ENCODE assay signal across 8 cellular contexts in genomic region chr6:16759181-16759645, GRCh38. TPM values are rescaled to one million over a fixed set of nuclear protein-coding genes. Genes with fewer than 3 reads are reported as not detected.
DNase-seq lines count a peak whose midpoint lies in the region; ATAC-seq, FAIRE-seq and TF ChIP-seq lines count a peak whose summit lies in the region.

No MANE protein-coding gene starts in this region.

- H3K27me3 ChIP-seq in CD4-positive, alpha-beta T cell (ENCODE audit: control insufficient read depth, insufficient read depth, low read length) = no peaks in the 10 kb centered on the region
- no peaks in the 10 kb centered on the region for H3K27me3 ChIP-seq in KMS-11 (ENCODE audit: insufficient read depth, low read depth)
- H3K27me3 ChIP-seq in body of pancreas = no peaks in the 10 kb centered on the region
- H3K27me3 ChIP-seq in HepG2 (ENCODE audit: control insufficient read depth in 1 of 2, insufficient read depth in 2 of 2, low read length in 2 of 2) = no peaks in the 10 kb centered on the region; a peak in 1 of 5 replicates
- H3K27me3 ChIP-seq in testis = no peaks in the 10 kb centered on the region

- H3K4me3 ChIP-seq in KMS-11 (IDR thresholded peaks at IDR 0.05; ENCODE audit: insufficient read depth, low read depth, low read length) (no peak overlapping the region), body of pancreas (peak overlapping the region; percentile 60 to 73), HepG2 (replicated peaks in 1 of 3; ENCODE audit: insufficient read depth in 1 of 3, low read depth in 2 of 3, low read length in 3 of 3) (peak overlapping the region; percentile 89 to 98 (median 92)), testis (peak overlapping the region; percentile 87 to 90)

- TSS peak; percentile 42 for BruUV-seq in HepG2 (replicated peaks; lab: Mats Ljungman, UMichigan)

- no peaks in the 10 kb centered on the region for H3K9me3 Mint-ChIP-seq in CD4-positive, alpha-beta T cell

- no peak for DNase-seq in CD4-positive, alpha-beta T cell
- DNase-seq in body of pancreas = peak in 2 of 4 donors; percentile 26 to 27
- DNase-seq in HepG2 (ENCODE audit: low spot score) = no peak
- DNase-seq in testis = peak; percentile 36
- no peak for DNase-seq in MV-4-11 (lab: John Stamatoyannopoulos, UW)
- no peak for DNase-seq in iPS-NIHi7 (ENCODE audit: extremely low spot score)

- H3K79me2 ChIP-seq in KMS-11 (ENCODE audit: insufficient read depth, low read depth) = peaks cover 39% of the 10 kb centered on the region
- H3K79me2 ChIP-seq in HepG2 (ENCODE audit: insufficient read depth, low read length) = peaks cover 60% of the 10 kb centered on the region

- H3K4me2 ChIP-seq in KMS-11 (peak overlapping the region; percentile 85), HepG2 (ENCODE audit: low read depth, low read length) (peak overlapping the region; percentile 80)

- in situ Hi-C loops in HepG2 (cut with HindIII; ENCODE audit: extremely low pct_ligation_motif_present, low pct_unique_long_range_greater_than_20kb) = no loop called here

- TF ChIP-seq CTCF in CD4-positive, alpha-beta T cell (IDR thresholded peaks at IDR 0.05) = no peak
- TF ChIP-seq CTCF in KMS-11 (conservative IDR thresholded peaks at IDR 0.05; ENCODE audit: low read depth, low read length) = no peak
- TF ChIP-seq CTCF in body of pancreas (IDR thresholded peaks at IDR 0.05) = no peak
- TF ChIP-seq CTCF in HepG2 (CRISPR knock-in tag; IDR thresholded peaks at IDR 0.05) = no peak
- no peak for TF ChIP-seq CTCF in testis (IDR thresholded peaks at IDR 0.05)

- no peaks in the 10 kb centered on the region for H3K9me3 ChIP-seq in CD4-positive, alpha-beta T cell (ENCODE audit: control insufficient read depth, low read length)
- H3K9me3 ChIP-seq in body of pancreas = no peaks in the 10 kb centered on the region
- no peaks in the 10 kb centered on the region for H3K9me3 ChIP-seq in HepG2 (ENCODE audit: low read length)
- H3K9me3 ChIP-seq in testis = no peaks in the 10 kb centered on the region

- no peaks in the 10 kb centered on the region for H4K20me1 ChIP-seq in KMS-11 (ENCODE audit: insufficient read depth)
- peaks cover 23% of the 10 kb centered on the region for H4K20me1 ChIP-seq in HepG2 (ENCODE audit: insufficient read depth, low read length)

- CTCF ChIA-PET in CD4-positive, alpha-beta T cell (lab: Charles Lee) = interaction anchor here (0.6 to 2.9 kb wide), 10 partner anchors 9 to 437 kb away, joined by 3 to 12 read pairs (median 3); no protein-coding TSS in a partner anchor
- CTCF ChIA-PET in HepG2 (lab: Yijun Ruan, JAX; ENCODE audit: low intra/inter-chr PET ratio, low total read pairs) = interaction anchor here (1.3 kb wide), 1 partner anchor 245 kb away, joined by 4 read pairs; no protein-coding TSS in a partner anchor

- H3K27me3 Mint-ChIP-seq in CD4-positive, alpha-beta T cell = peaks cover 4% of the 10 kb centered on the region

- peak overlapping the region; percentile 99 for H3K4me3 Mint-ChIP-seq in CD4-positive, alpha-beta T cell

- TF ChIP-seq POLR2A in body of pancreas (IDR thresholded peaks at IDR 0.05) = no peak
- no peak for TF ChIP-seq POLR2A in HepG2 (IDR thresholded peaks at IDR 0.05; ENCODE audit: insufficient read depth in 1 of 2, low read depth in 2 of 2, low read length in 2 of 2)
- no peak for TF ChIP-seq POLR2A in testis (IDR thresholded peaks at IDR 0.05)

- H3K36me3 Mint-ChIP-seq in CD4-positive, alpha-beta T cell (ENCODE audit: low read depth) = peaks cover 35% of the 10 kb centered on the region

- POLR2A ChIA-PET in CD4-positive, alpha-beta T cell (lab: Charles Lee) = interaction anchor here (0.6 to 3.0 kb wide), 16 partner anchors 9 to 346 kb away, joined by 3 to 20 read pairs (median 5); no protein-coding TSS in a partner anchor
- POLR2A ChIA-PET in HepG2 (lab: Yijun Ruan, JAX) = interaction anchor here (0.6 to 3.5 kb wide), 10 partner anchors 9 to 98 kb away, joined by 3 to 17 read pairs (median 5); no protein-coding TSS in a partner anchor

- no peak for FAIRE-seq in HepG2 (lab: Jason Lieb, UNC)

- peak overlapping the region; percentile 91 for H3K27ac ChIP-seq in CD4-positive, alpha-beta T cell (ENCODE audit: low read depth, low read length)
- H3K27ac ChIP-seq in KMS-11 (peak overlapping the region; percentile 84), body of pancreas (peak overlapping the region in 3 of 4 donors; percentile 93 to 99 (median 97)), HepG2 (ENCODE audit: extremely low read length, insufficient read depth, low read length) (peak overlapping the region; percentile 87), testis (peak overlapping the region; percentile 95 to 97)

- no peak for TF ChIP-seq RAD21 in HepG2 (CRISPR knock-in tag; IDR thresholded peaks at IDR 0.05)

- H2AFZ ChIP-seq in KMS-11 (ENCODE audit: low read depth) (peak overlapping the region; percentile 30; the same call in 1 of the 2 replicates), HepG2 (ENCODE audit: low read length) (no peak overlapping the region)

- H3K9ac ChIP-seq in KMS-11 (peak overlapping the region; percentile 71), HepG2 (ENCODE audit: insufficient read depth, low read depth, low read length) (peak overlapping the region; percentile 90)

- ATAC-seq in CD4-positive, alpha-beta T cell (ENCODE audit: poor library complexity) = no peak
- ATAC-seq in body of pancreas (no peak), HepG2 (no peak), GM21737 (IDR thresholded peaks at IDR 0.05; ENCODE audit: unreplicated experiment) (no peak)

- H3K4me1 ChIP-seq in KMS-11 (ENCODE audit: low read depth, poor library complexity, severe bottlenecking) (peaks cover 37% of the 10 kb centered on the region), body of pancreas (peaks cover 24% of the 10 kb centered on the region), HepG2 (ENCODE audit: insufficient read depth, low read length) (peaks cover 60% of the 10 kb centered on the region), testis (peaks cover 24% of the 10 kb centered on the region)

- 1% methylated on average over 8 of the region's 8 CpGs for WGBS in body of pancreas, 2 donors
- WGBS in HepG2 (ENCODE audit: low lambda C conversion rate) = 6% methylated on average over 8 of the region's 8 CpGs
- WGBS in testis, 2 donors = 1% methylated on average over 8 of the region's 8 CpGs

- no peaks in the 10 kb centered on the region for H3K36me3 ChIP-seq in KMS-11 (ENCODE audit: insufficient read depth)
- no peaks in the 10 kb centered on the region for H3K36me3 ChIP-seq in body of pancreas (replicated peaks in 1 of 2; ENCODE audit: insufficient read depth in 1 of 2, low read depth in 2 of 2)
- no peaks in the 10 kb centered on the region; a peak in 2 of 5 replicates for H3K36me3 ChIP-seq in HepG2 (replicated peaks in 1 of 2; ENCODE audit: control insufficient read depth in 1 of 2, insufficient read depth in 2 of 2, low read length in 2 of 2)
- H3K36me3 ChIP-seq in testis (ENCODE audit: low read depth, missing control alignments) = no peaks in the 10 kb centered on the region

- intact Hi-C loops in CD4-positive, alpha-beta T cell (cut with DNase I, micrococcal nuclease) = loop anchor here (2.0 to 10.0 kb wide), 2 partner anchors 20 to 836 kb away; no protein-coding TSS in a partner anchor
- intact Hi-C loops in body of pancreas (cut with DNase I) = loop anchor here (5.0 kb wide), 1 partner anchor 422 kb away; no protein-coding TSS in a partner anchor
- intact Hi-C loops in HepG2 (cut with micrococcal nuclease; ENCODE audit: unreplicated experiment) = no loop called here
- intact Hi-C loops in testis (cut with DNase I; ENCODE audit: low total_unique reads) = no loop called here

- H3K27ac Mint-ChIP-seq in CD4-positive, alpha-beta T cell = peak overlapping the region; percentile 98

- TF ChIP-seq EP300 in HepG2 (IDR thresholded peaks at IDR 0.05; ENCODE audit: low read depth in 2 of 2, low read length in 2 of 2) = no peak
- TF ChIP-seq EP300 in HepG2 (CRISPR knock-in tag; IDR thresholded peaks at IDR 0.05; ENCODE audit: borderline replicate concordance) = no peak

- H3K4me1 Mint-ChIP-seq in CD4-positive, alpha-beta T cell (ENCODE audit: low read depth) = peaks cover 69% of the 10 kb centered on the region

TF ChIP-seq in HepG2, 621 proteins besides CTCF, POLR2A, EP300 and RAD21 (continues in another document):
- TF ChIP-seq TEF (CRISPR knock-in tag; IDR thresholded peaks at IDR 0.05) = peak; percentile 20; the same call in 1 of the 2 replicates
- TF ChIP-seq ELF4 (CRISPR knock-in tag; IDR thresholded peaks at IDR 0.05; ENCODE audit: borderline replicate concordance) = peak; percentile 66; the same call in 1 of the 2 replicates

RNA-seq across cellular contexts. Expression of gene ATXN1, which starts 2.0 kb away (rescaled TPM):
- 10 to 100 TPM; 74.2 to 76.7 TPM for total RNA-seq in CD4-positive, alpha-beta T cell
- total RNA-seq in body of pancreas (10 to 100 TPM; 24.6 to 24.7 TPM), HepG2 (2016; rRNA removed; fragmentation: Illumina TruSeq; extraction: Trizol) (16.3 and 20.7 TPM in 2 replicates), testis (10 to 100 TPM; 64.3 to 84.1 TPM)
- 21.4 and 22.2 TPM in 2 replicates for total RNA-seq in HepG2 (2016; cell fraction: cytosol; rRNA removed; fragmentation: Illumina TruSeq; extraction: Trizol; ENCODE audit: low read depth)
- 15.7 and 19.7 TPM in 2 replicates for total RNA-seq in HepG2 (2016; cell fraction: insoluble cytoplasmic fraction; rRNA removed; fragmentation: Illumina TruSeq; extraction: Trizol)
- 19.8 and 25.4 TPM in 2 replicates for total RNA-seq in HepG2 (2016; cell fraction: membrane; rRNA removed; fragmentation: Illumina TruSeq; extraction: Trizol)
- total RNA-seq in HepG2 (2016; cell fraction: nucleus; rRNA removed; fragmentation: Illumina TruSeq; extraction: Trizol) = 49.6 and 54.8 TPM in 2 replicates
- polyA plus RNA-seq in HepG2 (2011; rRNA removed) (39.5 and 40.2 TPM in 2 replicates), testis (ENCODE audit: insufficient read depth, low read depth, low replicate concordance) (12.8 TPM)
- 18.2 and 19.6 TPM in 2 replicates for polyA plus RNA-seq in HepG2 (2011; cell fraction: cytosol; rRNA removed)
- 69.8 and 87.7 TPM in 2 replicates for polyA plus RNA-seq in HepG2 (2011; cell fraction: nucleus; rRNA removed)
- 20.4 and 28.6 TPM in 2 replicates for polyA plus RNA-seq in HepG2 (2012)
- 2.6 and 3.3 TPM in 2 replicates for polyA plus RNA-seq in HepG2 (2016; cell fraction: cytosol; fragmentation: Illumina TruSeq; extraction: Trizol; ENCODE audit: low read depth)
- 12.1 and 12.2 TPM in 2 replicates for polyA plus RNA-seq in HepG2 (2016; cell fraction: insoluble cytoplasmic fraction; fragmentation: Illumina TruSeq; extraction: Trizol; ENCODE audit: low read depth)
- 4.0 and 4.1 TPM in 2 replicates for polyA plus RNA-seq in HepG2 (2016; cell fraction: membrane; fragmentation: Illumina TruSeq; extraction: Trizol; ENCODE audit: low read depth)
- polyA plus RNA-seq in HepG2 (2016; cell fraction: nucleus; fragmentation: Illumina TruSeq; extraction: Trizol; ENCODE audit: insufficient read depth, low read depth) = 18.8 TPM in 2 replicates
- polyA minus RNA-seq in HepG2 (2011; rRNA and poly(A)+ RNA removed; ENCODE audit: low replicate concordance) = 13.4 and 120 TPM in 2 replicates
- 36.1 and 49.7 TPM in 2 replicates for polyA minus RNA-seq in HepG2 (2011; cell fraction: cytosol; rRNA and poly(A)+ RNA removed)
- 200 and 217 TPM in 2 replicates for polyA minus RNA-seq in HepG2 (2011; cell fraction: nucleus; rRNA and poly(A)+ RNA removed)

Comparison
In these comparisons a context has a peak if more than half of its experiments do, and no peak if none do; other contexts are left out.
1. intact Hi-C loops: an anchor here in CD4-positive, alpha-beta T cell (2.0 to 10.0 kb wide) and body of pancreas (5.0 kb wide); none called in HepG2 and testis.